Comparison of ENCODE assay signal across 11 cellular contexts in the genomic region with DNA sequence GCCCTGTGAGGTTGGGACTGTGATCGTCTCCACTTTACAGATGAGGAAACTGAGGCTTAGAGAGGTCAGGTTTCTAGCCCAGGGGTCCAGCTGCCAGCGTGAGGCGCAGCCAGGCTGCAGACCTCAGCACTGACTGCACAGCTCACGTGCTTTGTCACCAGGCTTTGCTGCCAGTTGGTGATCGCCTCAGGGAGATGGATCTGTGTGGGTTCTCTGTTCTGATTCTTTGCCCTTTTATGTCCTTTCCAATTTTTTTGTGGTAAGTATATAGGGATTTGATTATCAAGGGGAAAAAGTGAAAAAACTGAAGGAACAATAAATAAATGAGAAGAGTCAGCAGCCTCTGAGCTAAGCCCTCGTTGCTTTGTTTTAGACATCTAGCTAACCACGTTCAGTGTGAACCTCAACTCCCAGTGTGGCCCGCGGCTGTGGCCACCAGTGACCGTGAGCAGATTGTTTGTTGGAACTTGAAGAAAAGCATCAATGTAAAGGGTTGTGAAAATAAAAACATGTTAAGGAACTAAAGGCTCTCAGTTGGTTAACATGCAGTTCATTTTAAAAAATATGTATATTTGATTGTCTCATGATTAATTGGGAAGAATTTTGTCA.
"Had no signal": no experiment of that assay in that cellular context is flagged by ENCODE, and none has a peak within 500 bp of the region (broad histone marks: within the 10 kb centered on the region; RNA-seq: fewer than 3 reads in every experiment).

No MANE protein-coding gene starts in this region.

- H3K27ac ChIP-seq: ascending aorta had no signal

- DNase-seq: activated CD4-positive, alpha-beta T cell treated with anti-CD3 and anti-CD28 coated beads, Interleukin-2, amount 50 U/mL, for 1 hour; activated CD8-positive, alpha-beta memory T cell treated with anti-CD3 and anti-CD28 coated beads, Interleukin-2, amount 10 ng/mL, durations not matched to agents 7 days and 5 days; activated gamma-delta T cell treated with Interleukin-2 at 50 U/mL for 16 hours; activated naive CD8-positive, alpha-beta T cell treated with anti-CD3 and anti-CD28 coated beads for 36 hours; activated T-cell treated with anti-CD3 and anti-CD28 coated beads, Interleukin-2, amount 50 U/mL, for 24 hours; left colon; mammary epithelial cell; SIG-M5; trophoblast cell had no signal

- ATAC-seq: activated CD8-positive, alpha-beta memory T cell treated with anti-CD3 and anti-CD28 coated beads, Interleukin-2, amount 10 ng/mL, durations not matched to agents 7 days and 5 days; left colon; natural killer cell treated with Interleukin-12 subunit alpha and Interleukin-12 subunit beta and Interleukin-15 and Interleukin-18, amount 100 ng/mL, for 72 hours had no signal
